Comparison of ENCODE assay signal across 8 cellular contexts in genomic region chr18:70072678-70073077, GRCh38.
A peak's percentile ranks its signal among the peaks of the same experiment; 100 is the strongest.
DNase-seq lines count a peak whose midpoint lies in the region; ATAC-seq and TF ChIP-seq lines count a peak whose summit lies in the region.

No MANE protein-coding gene starts in this region.

- POLR2A ChIA-PET in activated CD4-positive, alpha-beta T cell treated with anti-CD3 and anti-CD28 coated beads for 36 hours (lab: Charles Lee) = no interaction called here

- TF ChIP-seq POLR2A in esophagus muscularis mucosa (IDR thresholded peaks at IDR 0.05; ENCODE audit: low read depth) = no peak

- H3K27ac Mint-ChIP-seq in activated CD4-positive, alpha-beta T cell treated with anti-CD3 and anti-CD28 coated beads for 36 hours = no peak overlapping the region

- H3K9me3 ChIP-seq in esophagus muscularis mucosa = no peaks in the 10 kb centered on the region

- H3K4me1 Mint-ChIP-seq in activated CD4-positive, alpha-beta T cell treated with anti-CD3 and anti-CD28 coated beads for 36 hours = no peaks in the 10 kb centered on the region

- peaks cover 0 to 6% (median 0%) of the 10 kb centered on the region in 4 donors for H3K36me3 ChIP-seq in esophagus muscularis mucosa

- H3K27me3 ChIP-seq in esophagus muscularis mucosa = no peaks in the 10 kb centered on the region

- peak; percentile 39 for TF ChIP-seq CTCF in fibroblast of mammary gland (conservative IDR thresholded peaks at IDR 0.05; ENCODE audit: control insufficient read depth, insufficient read depth, low read depth, low read length)
- TF ChIP-seq CTCF in esophagus muscularis mucosa (IDR thresholded peaks at IDR 0.05) = no peak

- no peaks in the 10 kb centered on the region for H3K4me1 ChIP-seq in esophagus muscularis mucosa

- peak; percentile 67 for ATAC-seq in GM18867 (IDR thresholded peaks at IDR 0.05; ENCODE audit: unreplicated experiment)
- ATAC-seq in activated CD4-positive, alpha-beta T cell treated with anti-CD3 and anti-CD28 coated beads for 36 hours = no peak

- H3K36me3 Mint-ChIP-seq in activated CD4-positive, alpha-beta T cell treated with anti-CD3 and anti-CD28 coated beads for 36 hours (ENCODE audit: low read depth) = peaks cover 8% of the 10 kb centered on the region

- no peak overlapping the region for H3K4me3 Mint-ChIP-seq in activated CD4-positive, alpha-beta T cell treated with anti-CD3 and anti-CD28 coated beads for 36 hours

- H3K27ac ChIP-seq in esophagus muscularis mucosa (replicated peaks in 1 of 4) = no peak overlapping the region

- intact Hi-C loops in esophagus muscularis mucosa (cut with DNase I) = no loop called here
- intact Hi-C loops in activated CD4-positive, alpha-beta T cell treated with anti-CD3 and anti-CD28 coated beads for 36 hours (cut with DNase I, micrococcal nuclease) = loop anchor here (5.0 to 10.0 kb wide), 2 partner anchors 118 to 435 kb away; no protein-coding TSS in a partner anchor

- CTCF ChIA-PET in activated CD4-positive, alpha-beta T cell treated with anti-CD3 and anti-CD28 coated beads for 36 hours (lab: Charles Lee) = interaction anchor here (1.5 to 2.8 kb wide), 3 partner anchors 14 to 116 kb away, joined by 3 to 10 read pairs (median 5); no protein-coding TSS in a partner anchor

- TF ChIP-seq EP300 in esophagus muscularis mucosa (IDR thresholded peaks at IDR 0.05) = no peak

- WGBS in esophagus muscularis mucosa = 76% methylated on average over 1 of the region's 1 CpG

- H3K4me3 ChIP-seq in fibroblast of mammary gland (ENCODE audit: control insufficient read depth, low read depth, low read length) (no peak overlapping the region), esophagus muscularis mucosa (no peak overlapping the region)

- H3K27me3 Mint-ChIP-seq in activated CD4-positive, alpha-beta T cell treated with anti-CD3 and anti-CD28 coated beads for 36 hours = no peaks in the 10 kb centered on the region

- peak; percentile 8 for DNase-seq in AG08395 (ENCODE audit: low spot score)
- peak; percentile 91 for DNase-seq in NCI-H510A treated with DMSO at 0.1 percent for 48 hours (lab: John Stamatoyannopoulos, UW)
- DNase-seq in fibroblast of mammary gland (ENCODE audit: low read depth) = peak; percentile 42
- no peak for DNase-seq in GM19238 (ENCODE audit: insufficient read length, low spot score)
- DNase-seq in stimulated activated CD8-positive, alpha-beta memory T cell treated with anti-CD3 and anti-CD28 coated beads, Interleukin-4, amount 100 ng/mL, for 48 hours = no peak
- DNase-seq in esophagus muscularis mucosa (ENCODE audit: extremely low spot score) = no peak
- DNase-seq in activated CD4-positive, alpha-beta T cell treated with anti-CD3 and anti-CD28 coated beads for 36 hours = no peak

- no peaks in the 10 kb centered on the region for H3K9me3 Mint-ChIP-seq in activated CD4-positive, alpha-beta T cell treated with anti-CD3 and anti-CD28 coated beads for 36 hours (ENCODE audit: low read depth)

Comparison
In these comparisons a context has a peak if more than half of its experiments do, and no peak if none do; other contexts are left out.
1. DNase-seq: peak in AG08395 (single experiment), NCI-H510A treated with DMSO at 0.1 percent for 48 hours (single experiment) and fibroblast of mammary gland (single experiment); none in GM19238 (single experiment), stimulated activated CD8-positive, alpha-beta memory T cell treated with anti-CD3 and anti-CD28 coated beads, Interleukin-4, amount 100 ng/mL, for 48 hours (single experiment), esophagus muscularis mucosa (single experiment) and activated CD4-positive, alpha-beta T cell treated with anti-CD3 and anti-CD28 coated beads for 36 hours (single experiment).